17 cellular contexts compared by ENCODE assay signal in the genomic region with DNA sequence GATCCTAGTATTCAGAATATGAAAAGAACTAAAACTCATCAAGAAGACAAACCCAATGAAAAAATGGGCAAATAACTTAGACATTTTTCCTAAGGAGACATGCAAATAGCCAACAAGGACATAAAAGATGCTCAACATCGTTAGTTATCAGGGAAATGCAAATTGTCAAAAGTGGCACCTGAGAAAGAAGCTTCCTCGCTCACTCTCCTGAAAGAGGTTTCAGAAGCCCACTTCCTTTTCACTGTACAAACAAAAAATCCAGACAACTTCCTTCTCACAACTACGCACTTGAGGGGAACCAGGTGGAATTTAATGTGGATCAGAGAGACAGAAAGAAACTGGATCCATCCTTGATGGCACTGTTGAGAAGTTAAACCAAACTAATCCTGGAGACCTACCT. TPM values are rescaled to one million over a fixed set of nuclear protein-coding genes. Genes with fewer than 3 reads are reported as not detected.
DNase-seq lines count a peak whose midpoint lies in the region; ATAC-seq and TF ChIP-seq lines count a peak whose summit lies in the region.
"Had no signal": no experiment of that assay in that cellular context is flagged by ENCODE, and none has a peak within 500 bp of the region (broad histone marks: within the 10 kb centered on the region; RNA-seq: fewer than 3 reads in every experiment).

No MANE protein-coding gene starts in this region.

- DNase-seq in DND-41 (no peak), Karpas-422 (peak; percentile 73), osteoblast (ENCODE audit: insufficient read length, low spot score, missing footprints) (no peak), ureter (ENCODE audit: low spot score) (no peak), epidermal melanocyte (ENCODE audit: insufficient read length, low spot score) (no peak)
- DNase-seq in central memory CD8-positive, alpha-beta T cell (ENCODE audit: low spot score in 2 of 2) = no peak
- DNase-seq: islet precursor cell, KBM-7, NCI-H1105 treated with DMSO at 0.1 percent for 48 hours, NCI-H2171 treated with DMSO at 0.1 percent for 48 hours, nucleus accumbens, sigmoid colon, SW 1271, thyroid gland had no signal

- no peaks in the 10 kb centered on the region for H3K9me2 ChIP-seq in Karpas-422 (replicated peaks; ENCODE audit: insufficient read depth, low read length)

- H3K9me3 ChIP-seq in DND-41 (ENCODE audit: insufficient read depth, low read length, severe bottlenecking) = no peaks in the 10 kb centered on the region
- no peaks in the 10 kb centered on the region for H3K9me3 ChIP-seq in Karpas-422 (ENCODE audit: low read length)
- H3K9me3 ChIP-seq in osteoblast (ENCODE audit: low read depth, low read length) = no peaks in the 10 kb centered on the region
- H3K9me3 ChIP-seq: sigmoid colon, thyroid gland had no signal

- H3K4me2 ChIP-seq in DND-41 (ENCODE audit: insufficient read depth, low read length) = no peak overlapping the region
- H3K4me2 ChIP-seq in Karpas-422 (ENCODE audit: low read depth, low read length, poor library complexity, severe bottlenecking) = peak overlapping the region; percentile 67
- no peak overlapping the region for H3K4me2 ChIP-seq in osteoblast (ENCODE audit: insufficient read depth, low read length)

- no peak for TF ChIP-seq CTCF in DND-41 (IDR thresholded peaks at IDR 0.05; ENCODE audit: borderline replicate concordance, extremely low read depth, low read length, poor library complexity, severe bottlenecking)
- no peak for TF ChIP-seq CTCF in osteoblast (IDR thresholded peaks at IDR 0.05; ENCODE audit: extremely low read depth, low read depth, low read length)

- H3K27ac ChIP-seq in DND-41 (ENCODE audit: low read length) = peak overlapping the region; percentile 0
- peak overlapping the region; percentile 78 for H3K27ac ChIP-seq in Karpas-422 (ENCODE audit: low read length)
- H3K27ac ChIP-seq in osteoblast (ENCODE audit: low read depth, low read length) = peak overlapping the region; percentile 69
- H3K27ac ChIP-seq: C4-2B, HL-60, sigmoid colon, thyroid gland had no signal

- peaks cover 100% of the 10 kb centered on the region for H3K79me2 ChIP-seq in DND-41 (ENCODE audit: insufficient read depth, low read length)
- peaks cover 98% of the 10 kb centered on the region for H3K79me2 ChIP-seq in Karpas-422 (ENCODE audit: low read length)
- H3K79me2 ChIP-seq in osteoblast (ENCODE audit: insufficient read depth, low read length) = peaks cover 96% of the 10 kb centered on the region

- H4K20me1 ChIP-seq in DND-41 (ENCODE audit: insufficient read depth, low read length) (no peaks in the 10 kb centered on the region; the same call in 1 of the 2 replicates), Karpas-422 (ENCODE audit: insufficient read depth, low read depth, low read length) (no peaks in the 10 kb centered on the region), osteoblast (ENCODE audit: insufficient read depth, low read length) (peaks cover 30% of the 10 kb centered on the region)

- H3K9me3 Mint-ChIP-seq in central memory CD8-positive, alpha-beta T cell = no peaks in the 10 kb centered on the region

- H3K4me3 ChIP-seq in DND-41 (ENCODE audit: low read depth in 1 of 2, low read length in 2 of 2) (no peak overlapping the region), Karpas-422 (ENCODE audit: low read length) (peak overlapping the region; percentile 43), osteoblast (ENCODE audit: insufficient read depth, low read length) (no peak overlapping the region)
- H3K4me3 ChIP-seq: sigmoid colon, thyroid gland had no signal

- ATAC-seq in DND-41 (ENCODE audit: insufficient read depth, low read depth) = peak; percentile 36; the same call in 1 of the 3 replicates
- no peak for ATAC-seq in central memory CD8-positive, alpha-beta T cell (replicated peaks; ENCODE audit: extremely low read depth, poor library complexity, severe bottlenecking)
- no peak for ATAC-seq in HG03045 (IDR thresholded peaks at IDR 0.05; ENCODE audit: unreplicated experiment)

- H2AFZ ChIP-seq in DND-41 (ENCODE audit: low read depth, low read length) (no peak overlapping the region), Karpas-422 (ENCODE audit: low read length) (no peak overlapping the region), osteoblast (ENCODE audit: low read length) (no peak overlapping the region)

- H3K4me3 Mint-ChIP-seq in central memory CD8-positive, alpha-beta T cell = peak overlapping the region; percentile 59

- H3K36me3 Mint-ChIP-seq in central memory CD8-positive, alpha-beta T cell (ENCODE audit: insufficient read depth) = peaks cover 7% of the 10 kb centered on the region

- peaks cover 38% of the 10 kb centered on the region for H3K4me1 ChIP-seq in DND-41 (ENCODE audit: insufficient read depth, low read length)
- H3K4me1 ChIP-seq in Karpas-422 (ENCODE audit: low read length) = peaks cover 78% of the 10 kb centered on the region
- H3K4me1 ChIP-seq in osteoblast (ENCODE audit: insufficient read depth, low read length) = peaks cover 26% of the 10 kb centered on the region
- H3K4me1 ChIP-seq: thyroid gland had no signal

- H3K27me3 Mint-ChIP-seq in central memory CD8-positive, alpha-beta T cell = no peaks in the 10 kb centered on the region

- no peaks in the 10 kb centered on the region for H3K27me3 ChIP-seq in DND-41 (ENCODE audit: insufficient read depth, low read length, poor library complexity)
- no peaks in the 10 kb centered on the region for H3K27me3 ChIP-seq in Karpas-422 (ENCODE audit: low read length)
- no peaks in the 10 kb centered on the region for H3K27me3 ChIP-seq in osteoblast (ENCODE audit: insufficient read depth, low read length)
- H3K27me3 ChIP-seq: sigmoid colon, thyroid gland had no signal

- peak overlapping the region; percentile 87 for H3K27ac Mint-ChIP-seq in central memory CD8-positive, alpha-beta T cell (ENCODE audit: low read depth)

- H3K9ac ChIP-seq in DND-41 (ENCODE audit: low read depth, low read length) = no peak overlapping the region
- H3K9ac ChIP-seq in Karpas-422 (ENCODE audit: low read length) = peak overlapping the region; percentile 36

- H3K36me3 ChIP-seq in DND-41 (ENCODE audit: insufficient read depth, low read length) = no peaks in the 10 kb centered on the region
- 0 out of 2 replicates have a peak, but pooled peaks cover 3% of the 10 kb centered on the region for H3K36me3 ChIP-seq in Karpas-422 (ENCODE audit: insufficient read depth, low read length)
- no peaks in the 10 kb centered on the region for H3K36me3 ChIP-seq in osteoblast (ENCODE audit: insufficient read depth, low read length)
- H3K36me3 ChIP-seq: sigmoid colon, thyroid gland had no signal

- peaks cover 66% of the 10 kb centered on the region for H3K4me1 Mint-ChIP-seq in central memory CD8-positive, alpha-beta T cell

RNA-seq across cellular contexts. Expression of a gene that starts 41.5 kb away (rescaled TPM):
- total RNA-seq in Karpas-422 (2014; rRNA removed; shearing (Covaris generic); ENCODE audit: low replicate concordance) = 19.6 and 38.1 TPM in 2 replicates
- total RNA-seq in osteoblast (43.4 and 44.8 TPM in 2 replicates), ureter (12.9 TPM)

Comparison
In these comparisons a context has a peak if more than half of its experiments do, and no peak if none do; other contexts are left out.
1. H3K27ac ChIP-seq: peak in every context shown above with its lines; median percentile 78 in Karpas-422; 69 in osteoblast; 0 in DND-41.